Comparison of ENCODE assay signal across 14 cellular contexts in genomic region chr4:27861802-27862201, GRCh38.
DNase-seq lines count a peak whose midpoint lies in the region; ATAC-seq and TF ChIP-seq lines count a peak whose summit lies in the region.
"Had no signal": no experiment of that assay in that cellular context is flagged by ENCODE, and none has a peak within 500 bp of the region (broad histone marks: within the 10 kb centered on the region; RNA-seq: fewer than 3 reads in every experiment).

No MANE protein-coding gene starts in this region.

- ATAC-seq in GM18868 (IDR thresholded peaks at IDR 0.05; ENCODE audit: unreplicated experiment), result peak; percentile 86
- peak; percentile 90 for ATAC-seq in HG02938 (IDR thresholded peaks at IDR 0.05; ENCODE audit: unreplicated experiment)
- ATAC-seq in heart left ventricle, result no peak
- ATAC-seq: stimulated activated memory B cell treated with anti-CD40 and anti-IgM and Interleukin-4, amounts not matched to agents 10 μg/mL and 1 μg/mL and 100 μg/mL, for 72 hours had no signal

- H3K4ac ChIP-seq in neuronal stem cell (ENCODE audit: low read length), result no peak overlapping the region

- no peak overlapping the region for H2BK120ac ChIP-seq in neuronal stem cell (ENCODE audit: low read depth, low read length)

- H2AK5ac ChIP-seq in neuronal stem cell (ENCODE audit: low read depth, low read length), result no peak overlapping the region

- H3K4me3 ChIP-seq in neural progenitor cell (no peak overlapping the region), heart left ventricle (no peak overlapping the region), neuronal stem cell (ENCODE audit: low read length in 2 of 2) (no peak overlapping the region), left ventricle myocardium inferior (no peak overlapping the region)
- H3K4me3 ChIP-seq: Peyer's patch had no signal

- H3F3A ChIP-seq in neural progenitor cell (ENCODE audit: low read depth), result no peaks in the 10 kb centered on the region

- H2BK5ac ChIP-seq in neuronal stem cell (ENCODE audit: low read length), result no peak overlapping the region

- no peak overlapping the region for H4K91ac ChIP-seq in neuronal stem cell (ENCODE audit: low read depth, low read length, poor library complexity)

- H3K36me3 ChIP-seq in neural progenitor cell (no peaks in the 10 kb centered on the region), heart left ventricle (no peaks in the 10 kb centered on the region), neuronal stem cell (replicated peaks in 1 of 2; ENCODE audit: control insufficient read depth in 2 of 2, insufficient read depth in 2 of 2, low read length in 2 of 2) (no peaks in the 10 kb centered on the region), left ventricle myocardium inferior (no peaks in the 10 kb centered on the region)
- H3K36me3 ChIP-seq: Peyer's patch had no signal

- H3K79me1 ChIP-seq in neuronal stem cell (ENCODE audit: low read depth, low read length), result no peaks in the 10 kb centered on the region

- no peaks in the 10 kb centered on the region for H3K27me3 ChIP-seq in neural progenitor cell
- no peaks in the 10 kb centered on the region for H3K27me3 ChIP-seq in heart left ventricle
- H3K27me3 ChIP-seq in neuronal stem cell (ENCODE audit: control insufficient read depth in 3 of 3, insufficient read depth in 3 of 3, low read depth in 1 of 3, low read length in 3 of 3), result no peaks in the 10 kb centered on the region
- H3K27me3 ChIP-seq in left ventricle myocardium inferior (ENCODE audit: low read depth), result no peaks in the 10 kb centered on the region
- H3K27me3 ChIP-seq: Peyer's patch had no signal

- H3K4me2 ChIP-seq in neural progenitor cell (no peak overlapping the region), neuronal stem cell (ENCODE audit: insufficient read depth, low read length, poor library complexity, severe bottlenecking) (no peak overlapping the region)

- H3K18ac ChIP-seq in neuronal stem cell (ENCODE audit: low read length), result no peak overlapping the region

- H3K27ac ChIP-seq in VCaP (peak overlapping the region; percentile 37; the same call in 1 of the 2 replicates), neural progenitor cell (no peak overlapping the region), heart left ventricle (no peak overlapping the region), neuronal stem cell (replicated peaks; ENCODE audit: low read length) (no peak overlapping the region), left ventricle myocardium inferior (replicated peaks) (no peak overlapping the region)
- H3K27ac ChIP-seq: Peyer's patch had no signal

- H2AFZ ChIP-seq in neural progenitor cell (replicated peaks) (peak overlapping the region; percentile 6), neuronal stem cell (ENCODE audit: low read length) (no peak overlapping the region)

- H3K4me1 Mint-ChIP-seq in neural progenitor cell, result no peaks in the 10 kb centered on the region
- H3K4me1 Mint-ChIP-seq: activated naive CD8-positive, alpha-beta T cell treated with anti-CD3 and anti-CD28 coated beads, Interleukin-2, amount 10 ng/mL, durations not matched to agents 7 days and 5 days; CD14-positive monocyte; stimulated activated memory B cell treated with anti-CD40 and anti-IgM and Interleukin-4, amounts not matched to agents 10 μg/mL and 1 μg/mL and 100 μg/mL, for 72 hours had no signal

- no peak overlapping the region for H3K4me3 Mint-ChIP-seq in neural progenitor cell
- H3K4me3 Mint-ChIP-seq: activated naive CD8-positive, alpha-beta T cell treated with anti-CD3 and anti-CD28 coated beads, Interleukin-2, amount 10 ng/mL, durations not matched to agents 7 days and 5 days; CD14-positive monocyte; stimulated activated memory B cell treated with anti-CD40 and anti-IgM and Interleukin-4, amounts not matched to agents 10 μg/mL and 1 μg/mL and 100 μg/mL, for 72 hours; T-helper 2 cell treated with Interferon-gamma antibody and Interleukin-4, amounts not matched to agents 5 μg/mL and 100 μg/mL, for 36 hours had no signal

- TF ChIP-seq POLR2A in heart left ventricle (IDR thresholded peaks at IDR 0.05), result no peak

- no peak overlapping the region for H3K14ac ChIP-seq in neuronal stem cell (ENCODE audit: low read length)

- no peaks in the 10 kb centered on the region for H3K4me1 ChIP-seq in neural progenitor cell
- no peaks in the 10 kb centered on the region for H3K4me1 ChIP-seq in heart left ventricle
- H3K4me1 ChIP-seq in neuronal stem cell (ENCODE audit: control insufficient read depth in 2 of 2, insufficient read depth in 1 of 2, low read depth in 1 of 2, low read length in 2 of 2), result no peaks in the 10 kb centered on the region
- H3K4me1 ChIP-seq in left ventricle myocardium inferior, result no peaks in the 10 kb centered on the region
- H3K4me1 ChIP-seq: Peyer's patch had no signal

- no peaks in the 10 kb centered on the region for H3K9me3 ChIP-seq in neural progenitor cell (ENCODE audit: low read depth)
- H3K9me3 ChIP-seq in heart left ventricle, result no peaks in the 10 kb centered on the region
- no peaks in the 10 kb centered on the region for H3K9me3 ChIP-seq in neuronal stem cell (replicated peaks in 1 of 2; ENCODE audit: control insufficient read depth in 2 of 2, insufficient read depth in 1 of 2, low read depth in 1 of 2, low read length in 2 of 2)
- H3K9me3 ChIP-seq in left ventricle myocardium inferior (replicated peaks), result no peaks in the 10 kb centered on the region
- H3K9me3 ChIP-seq: Peyer's patch had no signal

- WGBS in heart left ventricle, 4 donors, result 62 to 67% (median 66%) methylated on average over 5 of the region's 5 CpGs
- no CpG with 5 or more reads among the region's 5 CpGs for WGBS in neuronal stem cell (ENCODE audit: extremely low coverage in 2 of 2, insufficient read length in 2 of 2, insufficient replicate concordance in 1 of 2), 2 donors

- intact Hi-C loops in heart left ventricle (cut with DNase I) (no loop called here), left ventricle myocardium inferior (cut with micrococcal nuclease) (no loop called here)

- no peaks in the 10 kb centered on the region for H4K20me1 ChIP-seq in neural progenitor cell (ENCODE audit: low read depth)

- no peaks in the 10 kb centered on the region for H3K36me3 Mint-ChIP-seq in neural progenitor cell
- H3K36me3 Mint-ChIP-seq: activated naive CD8-positive, alpha-beta T cell treated with anti-CD3 and anti-CD28 coated beads, Interleukin-2, amount 10 ng/mL, durations not matched to agents 7 days and 5 days; CD14-positive monocyte; stimulated activated memory B cell treated with anti-CD40 and anti-IgM and Interleukin-4, amounts not matched to agents 10 μg/mL and 1 μg/mL and 100 μg/mL, for 72 hours had no signal

- DNase-seq in neural progenitor cell (ENCODE audit: low spot score) (no peak), heart left ventricle (no peak), NCI-H1417 treated with DMSO at 0.1 percent for 48 hours (lab: John Stamatoyannopoulos, UW) (no peak), neuronal stem cell (ENCODE audit: low spot score) (no peak), left ventricle myocardium inferior (no peak)
- DNase-seq: activated naive CD8-positive, alpha-beta T cell treated with anti-CD3 and anti-CD28 coated beads, Interleukin-2, amount 10 ng/mL, durations not matched to agents 7 days and 5 days; Peyer's patch; stimulated activated CD4-positive, alpha-beta T cell treated with anti-CD3 and anti-CD28 coated beads, Interleukin-1b, Interleukin-23, amount 100 ng/mL, for 48 hours had no signal

- no peak overlapping the region for H2BK15ac ChIP-seq in neuronal stem cell (ENCODE audit: low read length)

- no peaks in the 10 kb centered on the region for H3K27me3 Mint-ChIP-seq in neural progenitor cell (ENCODE audit: insufficient read depth, low read depth)
- H3K27me3 Mint-ChIP-seq: activated naive CD8-positive, alpha-beta T cell treated with anti-CD3 and anti-CD28 coated beads, Interleukin-2, amount 10 ng/mL, durations not matched to agents 7 days and 5 days; stimulated activated memory B cell treated with anti-CD40 and anti-IgM and Interleukin-4, amounts not matched to agents 10 μg/mL and 1 μg/mL and 100 μg/mL, for 72 hours had no signal

- H3K27ac Mint-ChIP-seq in neural progenitor cell, result no peak overlapping the region
- H3K27ac Mint-ChIP-seq: activated naive CD8-positive, alpha-beta T cell treated with anti-CD3 and anti-CD28 coated beads, Interleukin-2, amount 10 ng/mL, durations not matched to agents 7 days and 5 days; CD14-positive monocyte; stimulated activated memory B cell treated with anti-CD40 and anti-IgM and Interleukin-4, amounts not matched to agents 10 μg/mL and 1 μg/mL and 100 μg/mL, for 72 hours; T-helper 2 cell treated with Interferon-gamma antibody and Interleukin-4, amounts not matched to agents 5 μg/mL and 100 μg/mL, for 36 hours had no signal

- peaks cover 2% of the 10 kb centered on the region for H3K9me3 Mint-ChIP-seq in neural progenitor cell
- H3K9me3 Mint-ChIP-seq: activated naive CD8-positive, alpha-beta T cell treated with anti-CD3 and anti-CD28 coated beads, Interleukin-2, amount 10 ng/mL, durations not matched to agents 7 days and 5 days; stimulated activated memory B cell treated with anti-CD40 and anti-IgM and Interleukin-4, amounts not matched to agents 10 μg/mL and 1 μg/mL and 100 μg/mL, for 72 hours had no signal

- no peak overlapping the region for H3K9ac ChIP-seq in neural progenitor cell
- no peak overlapping the region for H3K9ac ChIP-seq in neuronal stem cell (ENCODE audit: low read depth, low read length, poor library complexity)

- no peak overlapping the region for H3K23ac ChIP-seq in neuronal stem cell (ENCODE audit: low read depth, low read length, poor library complexity)

- H4K8ac ChIP-seq in neuronal stem cell (ENCODE audit: low read depth, low read length), result no peak overlapping the region

- no peak for TF ChIP-seq CTCF in VCaP (conservative IDR thresholded peaks at IDR 0.05)
- TF ChIP-seq CTCF in neural progenitor cell (IDR thresholded peaks at IDR 0.05), result no peak
- TF ChIP-seq CTCF in heart left ventricle (IDR thresholded peaks at IDR 0.05), result no peak
- no peak for TF ChIP-seq CTCF in left ventricle myocardium inferior (IDR thresholded peaks at IDR 0.05; ENCODE audit: borderline replicate concordance)

- H2BK12ac ChIP-seq in neuronal stem cell (ENCODE audit: low read length), result no peak overlapping the region

- no peaks in the 10 kb centered on the region for H3K79me2 ChIP-seq in neural progenitor cell (ENCODE audit: low read depth)

Comparison
In these comparisons a context has a peak if more than half of its experiments do, and no peak if none do; other contexts are left out.
1. ATAC-seq: peak in GM18868 (single experiment) and HG02938 (single experiment); none in heart left ventricle (0 of 4).